2 cellular contexts compared by ENCODE assay signal in genomic region chr13:106052200-106052767, GRCh38.
TF ChIP-seq lines count a peak whose summit lies in the region.

No MANE protein-coding gene starts in this region.

TF ChIP-seq in GM23338, 12 proteins besides CTCF, POLR2A, EP300 and RAD21:
- TF ChIP-seq STAT1 (IDR thresholded peaks at IDR 0.05; ENCODE audit: unreplicated experiment) (no peak), CREB1 (CRISPR knock-in tag; IDR thresholded peaks at IDR 0.05; ENCODE audit: low read depth) (no peak), POLR2AphosphoS5 (IDR thresholded peaks at IDR 0.05; ENCODE audit: low read depth) (no peak), ZNF462 (CRISPR knock-in tag; IDR thresholded peaks at IDR 0.05) (no peak), ZNF331 (CRISPR knock-in tag; IDR thresholded peaks at IDR 0.05; ENCODE audit: low read depth) (no peak), ZNF114 (CRISPR knock-in tag; IDR thresholded peaks at IDR 0.05) (no peak), REST (IDR thresholded peaks at IDR 0.05; ENCODE audit: unreplicated experiment) (no peak), JUNB (IDR thresholded peaks at IDR 0.05; ENCODE audit: unreplicated experiment) (no peak), EZH2 (IDR thresholded peaks at IDR 0.05; ENCODE audit: low read depth, unreplicated experiment) (no peak), NANOG (IDR thresholded peaks at IDR 0.05; ENCODE audit: borderline replicate concordance) (no peak), ETS1 (IDR thresholded peaks at IDR 0.05) (no peak), EZH2phosphoT487 (IDR thresholded peaks at IDR 0.05; ENCODE audit: unreplicated experiment) (no peak)

TF ChIP-seq in HepG2, 621 proteins besides CTCF, POLR2A, EP300 and RAD21:
- TF ChIP-seq AGO1 (IDR thresholded peaks at IDR 0.05; ENCODE audit: low read depth, low read length, poor library complexity, severe bottlenecking) = no peak
- no peak for TF ChIP-seq GMEB1 (CRISPR knock-in tag; IDR thresholded peaks at IDR 0.05; ENCODE audit: borderline replicate concordance)
- no peak for TF ChIP-seq EHMT2 (IDR thresholded peaks at IDR 0.05; ENCODE audit: borderline replicate concordance, low read depth, low read length)
- no peak for TF ChIP-seq ZSCAN25 (CRISPR knock-in tag; IDR thresholded peaks at IDR 0.05)
TF ChIP-seq in HepG2: peak in this region for 0.
